24 cellular contexts compared by ENCODE assay signal in the genomic region with DNA sequence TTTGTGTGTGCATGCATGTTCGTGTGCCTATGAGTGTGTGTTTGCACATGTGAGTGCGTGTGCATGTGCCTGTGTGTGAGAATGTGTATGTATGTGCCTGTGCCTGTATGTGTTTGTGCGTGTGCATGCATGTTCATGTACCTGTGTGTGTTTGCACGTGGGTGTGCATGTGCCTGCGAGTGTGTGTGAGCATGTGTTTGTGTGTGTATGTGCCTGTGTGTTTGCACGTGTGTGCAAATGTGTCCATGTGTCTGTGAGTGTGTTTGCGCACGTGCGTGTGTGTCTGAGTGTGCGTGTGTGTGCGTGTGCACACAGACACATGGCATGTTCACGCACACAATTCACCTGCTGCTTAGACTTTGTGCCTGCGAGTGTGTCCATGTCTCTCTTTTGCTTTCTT.
"Had no signal": no experiment of that assay in that cellular context is flagged by ENCODE, and none has a peak within 500 bp of the region (broad histone marks: within the 10 kb centered on the region; RNA-seq: fewer than 3 reads in every experiment).

No MANE protein-coding gene starts in this region.

- H3K4me1 ChIP-seq: SJSA1 had no signal

- H3K9me3 ChIP-seq: MG63 had no signal

- H3K27ac ChIP-seq: SJSA1, SK-N-MC had no signal

- H3K27me3 ChIP-seq: MG63, SJSA1 had no signal

- H3K36me3 ChIP-seq: MG63, SJSA1 had no signal

- FAIRE-seq: RCC 7860 had no signal

- DNase-seq: IMR-90, Karpas-422, KG1, MG63, NCI-H1092, NCI-H1105 treated with DMSO at 0.1 percent for 48 hours, NCI-H1417 treated with DMSO at 0.1 percent for 48 hours, NCI-H146, NCI-H1694 treated with DMSO at 0.1 percent for 48 hours, NCI-H1930, NCI-H2081, NCI-H2107, NCI-H2227 treated with DMSO at 0.1 percent for 48 hours, NCI-H446, NCI-H510A, NCI-H524 treated with DMSO at 0.1 percent for 48 hours, NCI-H69, NCI-H774, Right ventricle myocardium superior, RPMI8226, SIG-M5 had no signal

- H3K4me3 ChIP-seq: MG63, SJSA1, SK-N-MC had no signal
